16 cellular contexts compared by ENCODE assay signal in the genomic region with DNA sequence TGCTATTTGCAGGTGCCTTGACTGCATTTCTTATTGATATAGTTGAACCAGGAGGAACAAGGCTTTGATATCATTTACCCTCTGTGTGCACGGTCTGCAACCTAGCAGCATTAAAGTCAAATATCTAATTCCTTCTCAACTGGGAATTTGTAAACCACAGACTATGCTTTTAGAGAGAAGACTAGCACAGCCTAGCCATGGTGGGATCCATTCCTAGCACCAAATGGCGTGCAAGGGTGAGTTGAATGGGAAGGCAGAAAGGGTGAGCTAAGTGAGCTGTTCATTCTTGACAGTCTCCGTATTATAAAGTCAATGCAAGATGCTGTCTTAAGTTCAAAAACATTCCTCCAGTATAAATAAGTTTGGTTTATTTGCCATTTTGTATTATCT. TPM values are rescaled to one million over a fixed set of nuclear protein-coding genes. Genes with fewer than 3 reads are reported as not detected.
"Had no signal": no experiment of that assay in that cellular context is flagged by ENCODE, and none has a peak within 500 bp of the region (broad histone marks: within the 10 kb centered on the region; RNA-seq: fewer than 3 reads in every experiment).

No MANE protein-coding gene starts in this region.

- H3K9me3 ChIP-seq: esophagus squamous epithelium, mucosa of descending colon, neutrophil, right atrium auricular region, thoracic aorta, transverse colon had no signal

- H3K79me2 ChIP-seq: hepatocyte had no signal

- H3K4me3 ChIP-seq: esophagus squamous epithelium, hepatocyte, mucosa of descending colon, right atrium auricular region, thoracic aorta, transverse colon had no signal

- H3K4me2 ChIP-seq: hepatocyte had no signal

- H3K27ac ChIP-seq: esophagus squamous epithelium, hepatocyte, neutrophil, right atrium auricular region, thoracic aorta, transverse colon had no signal

- H2AFZ ChIP-seq: hepatocyte had no signal

- H3K27me3 ChIP-seq: right atrium auricular region had no signal

- H3K36me3 ChIP-seq: esophagus squamous epithelium, neutrophil, right atrium auricular region, thoracic aorta, transverse colon had no signal

- ATAC-seq: left lobe of liver; mucosa of descending colon; naive thymus-derived CD8-positive, alpha-beta T cell; stimulated activated naive CD8-positive, alpha-beta T cell treated with anti-CD3 and anti-CD28 coated beads, Interleukin-15, Interleukin-2, amounts not matched to agents 100 U/mL and 50 U/mL, for 24 hours had no signal

- FAIRE-seq: islet of Langerhans, small intestine had no signal

- DNase-seq: cortex of kidney; effector memory CD4-positive, alpha-beta T cell; esophagus squamous epithelium; foreskin fibroblast; mucosa of descending colon; naive thymus-derived CD8-positive, alpha-beta T cell; small intestine; stimulated activated CD4-positive, alpha-beta T cell treated with anti-CD3 and anti-CD28 coated beads, Interleukin-2, amount 100 ng/mL, for 48 hours; stimulated activated naive CD8-positive, alpha-beta T cell treated with anti-CD3 and anti-CD28 coated beads, Interleukin-15, Interleukin-2, amounts not matched to agents 100 U/mL and 50 U/mL, for 24 hours; transverse colon had no signal

RNA-seq across cellular contexts. Expression of gene ZNF365, which starts 2.9 kb away (rescaled TPM):
- total RNA-seq: left lobe of liver; naive thymus-derived CD8-positive, alpha-beta T cell; transverse colon had no signal
